ENCODE assay signal across 22 cellular contexts in genomic region chr1:165395522-165396300, GRCh38. TPM values are rescaled to one million over a fixed set of nuclear protein-coding genes. Genes with fewer than 3 reads are reported as not detected.
A peak's percentile ranks its signal among the peaks of the same experiment; 100 is the strongest.
DNase-seq lines count a peak whose midpoint lies in the region; ATAC-seq, FAIRE-seq and TF ChIP-seq lines count a peak whose summit lies in the region.
"Had no signal": no experiment of that assay in that cellular context is flagged by ENCODE, and none has a peak within 500 bp of the region (broad histone marks: within the 10 kb centered on the region; RNA-seq: fewer than 3 reads in every experiment).

No MANE protein-coding gene starts in this region.

- H2AFZ ChIP-seq in OCI-LY7 (ENCODE audit: low read length), result no peak overlapping the region

- ATAC-seq in GM21529 (IDR thresholded peaks at IDR 0.05; ENCODE audit: unreplicated experiment), result peak; percentile 43
- ATAC-seq: upper lobe of right lung had no signal

- H3K4me3 ChIP-seq in OCI-LY7 (ENCODE audit: low read depth, low read length, poor library complexity, severe bottlenecking) (no peak overlapping the region), small intestine (ENCODE audit: low read depth in 1 of 2, low read length in 2 of 2) (no peak overlapping the region)
- H3K4me3 ChIP-seq: esophagus muscularis mucosa, Peyer's patch, smooth muscle cell, upper lobe of right lung had no signal

- no peaks in the 10 kb centered on the region for H3K9me3 Mint-ChIP-seq in activated CD4-positive, alpha-beta memory T cell treated with anti-CD3 and anti-CD28 coated beads, Interleukin-2, amount 10 ng/mL, durations not matched to agents 7 days and 5 days
- H3K9me3 Mint-ChIP-seq: T-helper 1 cell treated with Interleukin-12 subunit alpha and Interleukin-12 subunit beta and Interleukin-4 antibody, amounts not matched to agents 30 μg/mL and 1 μg/mL, for 36 hours had no signal

- peaks cover 1% of the 10 kb centered on the region; the same call in 1 of the 2 replicates for H4K20me1 ChIP-seq in OCI-LY7 (ENCODE audit: insufficient read depth, low read length)

- no peaks in the 10 kb centered on the region for H3K27me3 ChIP-seq in small intestine (ENCODE audit: control insufficient read depth in 2 of 2, insufficient read depth in 2 of 2, low read length in 2 of 2)
- H3K27me3 ChIP-seq: esophagus muscularis mucosa, Peyer's patch, upper lobe of right lung had no signal

- DNase-seq in DMS79 treated with DMSO at 0.1 percent for 48 hours (lab: John Stamatoyannopoulos, UW), result peak; percentile 86
- peak; percentile 86 for DNase-seq in MV-4-11 (lab: John Stamatoyannopoulos, UW)
- peak; percentile 12 for DNase-seq in OCI-LY7 (ENCODE audit: low spot score)
- DNase-seq in small intestine, result no peak
- no peak for DNase-seq in putamen (ENCODE audit: low spot score)
- no peak for DNase-seq in activated CD4-positive, alpha-beta memory T cell treated with anti-CD3 and anti-CD28 coated beads, Interleukin-2, amount 10 ng/mL, durations not matched to agents 7 days and 5 days
- no peak for DNase-seq in dermis blood vessel endothelial cell
- DNase-seq: activated CD4-positive, CD25-positive, alpha-beta regulatory T cell treated with anti-CD3 and anti-CD28 coated beads, Interleukin-2, amount 50 U/mL, for 72 hours; activated naive CD4-positive, alpha-beta T cell; AML-193; cortex of kidney; H7; Kasumi-1; Peyer's patch; stimulated activated naive CD4-positive, alpha-beta T cell; upper lobe of right lung had no signal

- intact Hi-C loops in OCI-LY7 (cut with micrococcal nuclease; ENCODE audit: unreplicated experiment), result no loop called here

- H3K4me2 ChIP-seq in OCI-LY7 (ENCODE audit: low read length), result no peak overlapping the region
- H3K4me2 ChIP-seq: smooth muscle cell had no signal

- H3K79me2 ChIP-seq in OCI-LY7 (ENCODE audit: insufficient read depth, low read depth, low read length), result no peaks in the 10 kb centered on the region

- POLR2A ChIA-PET in OCI-LY7 (lab: Charles Lee), result interaction anchor here (0.5 kb wide), 1 partner anchor 149 kb away, joined by 4 read pairs; no protein-coding TSS in a partner anchor
- POLR2A ChIA-PET in activated CD4-positive, alpha-beta memory T cell treated with anti-CD3 and anti-CD28 coated beads, Interleukin-2, amount 10 ng/mL, durations not matched to agents 7 days and 5 days (lab: Charles Lee), result no interaction called here

- 88 to 92% (median 90%) methylated on average over 4 of the region's 4 CpGs for WGBS in small intestine, 3 donors

- H3K27ac Mint-ChIP-seq in activated CD4-positive, alpha-beta memory T cell treated with anti-CD3 and anti-CD28 coated beads, Interleukin-2, amount 10 ng/mL, durations not matched to agents 7 days and 5 days, result no peak overlapping the region
- H3K27ac Mint-ChIP-seq: T-helper 1 cell treated with Interleukin-12 subunit alpha and Interleukin-12 subunit beta and Interleukin-4 antibody, amounts not matched to agents 30 μg/mL and 1 μg/mL, for 36 hours had no signal

- H3K9me3 ChIP-seq in OCI-LY7 (ENCODE audit: low read length) (no peaks in the 10 kb centered on the region), small intestine (ENCODE audit: control insufficient read depth, low read depth) (no peaks in the 10 kb centered on the region)
- H3K9me3 ChIP-seq: esophagus muscularis mucosa, Peyer's patch, upper lobe of right lung had no signal

- no peaks in the 10 kb centered on the region for H3K36me3 ChIP-seq in OCI-LY7 (ENCODE audit: insufficient read depth, low read length)
- no peaks in the 10 kb centered on the region for H3K36me3 ChIP-seq in small intestine (ENCODE audit: control insufficient read depth in 2 of 2, insufficient read depth in 2 of 2, low read length in 2 of 2)
- H3K36me3 ChIP-seq: esophagus muscularis mucosa, Peyer's patch, upper lobe of right lung had no signal

- FAIRE-seq in small intestine (lab: Jason Lieb, UNC), result no peak
- FAIRE-seq: D721Med had no signal

- H3K27me3 Mint-ChIP-seq in activated CD4-positive, alpha-beta memory T cell treated with anti-CD3 and anti-CD28 coated beads, Interleukin-2, amount 10 ng/mL, durations not matched to agents 7 days and 5 days, result peaks cover 76% of the 10 kb centered on the region

- H3K27ac ChIP-seq in OCI-LY7 (ENCODE audit: low read depth, low read length, poor library complexity, severe bottlenecking) (no peak overlapping the region), small intestine (ENCODE audit: low read depth in 1 of 2, low read length in 1 of 2) (no peak overlapping the region)
- H3K27ac ChIP-seq: esophagus muscularis mucosa, Peyer's patch, upper lobe of right lung had no signal

- H3K4me3 Mint-ChIP-seq in activated CD4-positive, alpha-beta memory T cell treated with anti-CD3 and anti-CD28 coated beads, Interleukin-2, amount 10 ng/mL, durations not matched to agents 7 days and 5 days, result no peak overlapping the region
- H3K4me3 Mint-ChIP-seq: T-helper 1 cell treated with Interleukin-12 subunit alpha and Interleukin-12 subunit beta and Interleukin-4 antibody, amounts not matched to agents 30 μg/mL and 1 μg/mL, for 36 hours had no signal

- H3K9me2 ChIP-seq in OCI-LY7 (ENCODE audit: insufficient read depth, low read length), result no peaks in the 10 kb centered on the region

- peaks cover 6% of the 10 kb centered on the region for H3K4me1 ChIP-seq in OCI-LY7 (ENCODE audit: insufficient read depth, low read length, poor library complexity, severe bottlenecking)
- H3K4me1 ChIP-seq in small intestine (ENCODE audit: control insufficient read depth in 2 of 2, insufficient read depth in 1 of 2, low read depth in 1 of 2, low read length in 1 of 2), result peaks cover 0 to 2% of the 10 kb centered on the region in 2 donors

- BruUV-seq in OCI-LY7 (replicated peaks; lab: Mats Ljungman, UMichigan), result no TSS peak

- TF ChIP-seq CTCF in OCI-LY7 (conservative IDR thresholded peaks at IDR 0.05; ENCODE audit: low read length), result no peak

- peaks cover 3% of the 10 kb centered on the region for H3K36me3 Mint-ChIP-seq in activated CD4-positive, alpha-beta memory T cell treated with anti-CD3 and anti-CD28 coated beads, Interleukin-2, amount 10 ng/mL, durations not matched to agents 7 days and 5 days (ENCODE audit: low read depth)

- peaks cover 25% of the 10 kb centered on the region for H3K4me1 Mint-ChIP-seq in activated CD4-positive, alpha-beta memory T cell treated with anti-CD3 and anti-CD28 coated beads, Interleukin-2, amount 10 ng/mL, durations not matched to agents 7 days and 5 days

- CTCF ChIA-PET in OCI-LY7 (lab: Charles Lee; ENCODE audit: unreplicated experiment), result no interaction called here
- CTCF ChIA-PET in activated CD4-positive, alpha-beta memory T cell treated with anti-CD3 and anti-CD28 coated beads, Interleukin-2, amount 10 ng/mL, durations not matched to agents 7 days and 5 days (lab: Charles Lee), result interaction anchor here (1.2 to 5.7 kb wide), 4 partner anchors 8 to 204 kb away, joined by 3 to 96 read pairs (median 69); no protein-coding TSS in a partner anchor

RNA-seq across cellular contexts. Expression of gene LMX1A, which starts 39.2 kb away (rescaled TPM):
- total RNA-seq in OCI-LY7 (2014; rRNA removed; shearing (Covaris generic)), result not detected in 2 replicates
- total RNA-seq in OCI-LY7 (2022) (not detected in 2 replicates), dermis blood vessel endothelial cell (not detected in 2 replicates)
- polyA plus RNA-seq in small intestine, result under 1 TPM; 0.39 to 0.54 (median 0.45) TPM
- not detected for total RNA-seq in activated CD4-positive, alpha-beta memory T cell treated with anti-CD3 and anti-CD28 coated beads, Interleukin-2, amount 10 ng/mL, durations not matched to agents 7 days and 5 days
- total RNA-seq: osteoblast, smooth muscle cell, upper lobe of right lung had no signal
- polyA plus RNA-seq: smooth muscle cell had no signal

RNA-seq across cellular contexts. Expression of gene RXRG, which starts 49.2 kb away (rescaled TPM):
- not detected in 2 replicates for total RNA-seq in OCI-LY7 (2014; rRNA removed; shearing (Covaris generic))
- total RNA-seq in OCI-LY7 (2022), result not detected in 2 replicates
- 1 to 10 TPM in 2 of 3 donors, not detected in 1; 1.1 TPM for polyA plus RNA-seq in small intestine
- not detected for total RNA-seq in activated CD4-positive, alpha-beta memory T cell treated with anti-CD3 and anti-CD28 coated beads, Interleukin-2, amount 10 ng/mL, durations not matched to agents 7 days and 5 days
- total RNA-seq in dermis blood vessel endothelial cell, result not detected in 2 replicates
- total RNA-seq: osteoblast, smooth muscle cell had no signal

Comparison
In these comparisons a context has a peak if more than half of its experiments do, and no peak if none do; other contexts are left out.
1. DNase-seq: peak in DMS79 treated with DMSO at 0.1 percent for 48 hours (single experiment), MV-4-11 (single experiment) and OCI-LY7 (single experiment); none in small intestine (single experiment), putamen (single experiment), activated CD4-positive, alpha-beta memory T cell treated with anti-CD3 and anti-CD28 coated beads, Interleukin-2, amount 10 ng/mL, durations not matched to agents 7 days and 5 days (single experiment) and dermis blood vessel endothelial cell (single experiment).